In genomic region chr19:53881482-53882390, GRCh38 we compare ENCODE assay signal across 1 cellular context.
TF ChIP-seq lines count a peak whose summit lies in the region.

TSS of gene PRKCG (plus strand) at chr19:53882197. CDS start at chr19:53882495, 298 bp downstream.

TF ChIP-seq in HEK293, 187 proteins besides CTCF, POLR2A, EP300 and RAD21 (continued from another document and continues in another):
- TF ChIP-seq IKZF3 (tag by site-specific recombination; IDR thresholded peaks at IDR 0.05): 0 out of 2 replicates have a peak, but pooled peaks have one; percentile 40
- no peak for TF ChIP-seq RBAK (tag by site-specific recombination; IDR thresholded peaks at IDR 0.05)
- peak; percentile 85 for TF ChIP-seq PATZ1 (tag by site-specific recombination; IDR thresholded peaks at IDR 0.05)
- TF ChIP-seq ZNF692 (tag by site-specific recombination; IDR thresholded peaks at IDR 0.05): 0 out of 2 replicates have a peak, but pooled peaks have one; percentile 22
- no peak for TF ChIP-seq ZNF501 (tag by site-specific recombination; IDR thresholded peaks at IDR 0.05)
- no peak for TF ChIP-seq ZBTB11 (tag by site-specific recombination; conservative IDR thresholded peaks at IDR 0.05; ENCODE audit: low read depth)
- peak; percentile 87 for TF ChIP-seq ZNF366 (tag by site-specific recombination; conservative IDR thresholded peaks at IDR 0.05)
- TF ChIP-seq KLF17 (tag by site-specific recombination; IDR thresholded peaks at IDR 0.05): peak; percentile 50; the same call in 1 of the 2 replicates
- TF ChIP-seq ZNF677 (tag by site-specific recombination; IDR thresholded peaks at IDR 0.05): 0 out of 2 replicates have a peak, but pooled peaks have one; percentile 2
- TF ChIP-seq PRDM4 (tag by site-specific recombination; IDR thresholded peaks at IDR 0.05): peak; percentile 50; the same call in 1 of the 2 replicates
- peak; percentile 93 for TF ChIP-seq PRDM10 (tag by site-specific recombination; IDR thresholded peaks at IDR 0.05)
- no peak for TF ChIP-seq ZNF544 (tag by site-specific recombination; IDR thresholded peaks at IDR 0.05)
- TF ChIP-seq ZBTB6 (tag by site-specific recombination; IDR thresholded peaks at IDR 0.05): 0 out of 2 replicates have a peak, but pooled peaks have one; percentile 20
- TF ChIP-seq ZNF747 (tag by site-specific recombination; IDR thresholded peaks at IDR 0.05): no peak
- no peak for TF ChIP-seq ZNF830 (tag by site-specific recombination; IDR thresholded peaks at IDR 0.05; ENCODE audit: low read depth)
- no peak for TF ChIP-seq ZNF302 (tag by site-specific recombination; IDR thresholded peaks at IDR 0.05; ENCODE audit: low read depth)
- no peak for TF ChIP-seq ZNF785 (tag by site-specific recombination; IDR thresholded peaks at IDR 0.05)
- peak; percentile 81 for TF ChIP-seq GLIS2 (tag by site-specific recombination; IDR thresholded peaks at IDR 0.05)
- no peak for TF ChIP-seq TSHZ1 (tag by site-specific recombination; IDR thresholded peaks at IDR 0.05; ENCODE audit: borderline replicate concordance)
- TF ChIP-seq SCRT2 (tag by site-specific recombination; IDR thresholded peaks at IDR 0.05): peak; percentile 67
- TF ChIP-seq ZNF114 (tag by site-specific recombination; IDR thresholded peaks at IDR 0.05): no peak
- peak; percentile 56; the same call in 1 of the 2 replicates for TF ChIP-seq SP7 (tag by site-specific recombination; IDR thresholded peaks at IDR 0.05)
- TF ChIP-seq AEBP2 (tag by site-specific recombination; IDR thresholded peaks at IDR 0.05; ENCODE audit: borderline replicate concordance): no peak
- TF ChIP-seq KLF1 (tag by site-specific recombination; IDR thresholded peaks at IDR 0.05): peak; percentile 90
- no peak for TF ChIP-seq ZNF155 (tag by site-specific recombination; IDR thresholded peaks at IDR 0.05)
- peak; percentile 92; the same call in 1 of the 2 replicates for TF ChIP-seq ZNF768 (tag by site-specific recombination; IDR thresholded peaks at IDR 0.05)
- TF ChIP-seq HIC1 (tag by site-specific recombination; IDR thresholded peaks at IDR 0.05): 0 out of 2 replicates have a peak, but pooled peaks have one; percentile 17
- TF ChIP-seq MZF1 (tag by site-specific recombination; IDR thresholded peaks at IDR 0.05; ENCODE audit: borderline replicate concordance): no peak
- TF ChIP-seq ZBTB17 (tag by site-specific recombination; IDR thresholded peaks at IDR 0.05): peak; percentile 34; the same call in 1 of the 2 replicates
- TF ChIP-seq ZNF10 (tag by site-specific recombination; IDR thresholded peaks at IDR 0.05): peak; percentile 100
